In genomic region chr5:55800924-55801323, GRCh38 we compare ENCODE assay signal across 31 cellular contexts. TPM values are rescaled to one million over a fixed set of nuclear protein-coding genes. Genes with fewer than 3 reads are reported as not detected.
"Had no signal": no experiment of that assay in that cellular context is flagged by ENCODE, and none has a peak within 500 bp of the region (broad histone marks: within the 10 kb centered on the region; RNA-seq: fewer than 3 reads in every experiment).

No MANE protein-coding gene starts in this region.

- H3K4me3 ChIP-seq: left ventricle myocardium inferior, lung, neural progenitor cell, right atrium auricular region, right lobe of liver, smooth muscle cell, stomach, suprapubic skin, thoracic aorta, tibial artery, uterus had no signal

- H3K36me3 Mint-ChIP-seq: mesothelial cell of epicardium; natural killer cell; neural progenitor cell; stimulated activated naive B cell treated with anti-CD40 and anti-IgM and Interleukin-4, amounts not matched to agents 10 μg/mL and 1 μg/mL and 100 μg/mL, for 72 hours; type B pancreatic cell had no signal

- H3K4me3 Mint-ChIP-seq: mesothelial cell of epicardium; naive B cell; natural killer cell; nephron progenitor cell; neural progenitor cell; stimulated activated naive B cell treated with anti-CD40 and anti-IgM and Interleukin-4, amounts not matched to agents 10 μg/mL and 1 μg/mL and 100 μg/mL, for 72 hours; type B pancreatic cell had no signal

- H3K9me3 ChIP-seq: left ventricle myocardium inferior, neutrophil, right atrium auricular region, right lobe of liver, stomach, suprapubic skin, thoracic aorta, tibial artery, uterus had no signal

- H3K27me3 ChIP-seq: neural progenitor cell, neutrophil, right atrium auricular region, right lobe of liver, stomach, suprapubic skin, tibial artery, uterus had no signal

- H3K4me1 Mint-ChIP-seq: naive B cell; natural killer cell; nephron progenitor cell; neural progenitor cell; stimulated activated naive B cell treated with anti-CD40 and anti-IgM and Interleukin-4, amounts not matched to agents 10 μg/mL and 1 μg/mL and 100 μg/mL, for 72 hours had no signal

- H3K36me3 ChIP-seq: left ventricle myocardium inferior, neural progenitor cell, neutrophil, right atrium auricular region, right lobe of liver, stomach, suprapubic skin, thoracic aorta, tibial artery, uterus had no signal

- H3K9me3 Mint-ChIP-seq: natural killer cell, type B pancreatic cell had no signal

- H3K4me1 ChIP-seq: left ventricle myocardium inferior, neural progenitor cell, parathyroid adenoma, right atrium auricular region, right lobe of liver, stomach, suprapubic skin, tibial artery, uterus had no signal

- H3K27ac ChIP-seq: left ventricle myocardium inferior, neural progenitor cell, neutrophil, parathyroid adenoma, right atrium auricular region, right lobe of liver, stomach, suprapubic skin, thoracic aorta, tibial artery, uterus had no signal

- DNase-seq: hypothalamus; islet precursor cell; left ventricle myocardium inferior; mesendoderm; naive B cell; natural killer cell; nephron progenitor cell; occipital lobe; right lobe of liver; stimulated activated CD4-positive, alpha-beta T cell treated with anti-CD3 and anti-CD28 coated beads, Interleukin-1b, Interleukin-23, amount 100 ng/mL, for 48 hours; stimulated activated CD4-positive, alpha-beta T cell treated with anti-CD3 and anti-CD28 coated beads, Interleukin-2, amount 100 ng/mL, for 48 hours; stimulated activated CD4-positive, alpha-beta T cell treated with anti-CD3 and anti-CD28 coated beads, Interleukin-4, amount 100 ng/mL, for 4 hours; stimulated activated CD8-positive, alpha-beta memory T cell treated with anti-CD3 and anti-CD28 coated beads, Interleukin-4, amount 100 ng/mL, for 48 hours; stimulated activated naive B cell treated with anti-CD40 and anti-IgM and Interleukin-4, amounts not matched to agents 10 μg/mL and 1 μg/mL and 100 μg/mL, for 72 hours; stimulated activated naive CD8-positive, alpha-beta T cell treated with anti-CD3 and anti-CD28 coated beads, Interleukin-15, Interleukin-2, amounts not matched to agents 100 U/mL and 50 U/mL, for 24 hours; stomach; tibial artery; uterus had no signal

- H3K27me3 Mint-ChIP-seq: progenitor cell of endocrine pancreas, type B pancreatic cell had no signal

- H3K27ac Mint-ChIP-seq: mesothelial cell of epicardium; naive B cell; natural killer cell; nephron progenitor cell; neural progenitor cell; progenitor cell of endocrine pancreas; stimulated activated naive B cell treated with anti-CD40 and anti-IgM and Interleukin-4, amounts not matched to agents 10 μg/mL and 1 μg/mL and 100 μg/mL, for 72 hours; type B pancreatic cell had no signal

- ATAC-seq: natural killer cell; right lobe of liver; stimulated activated naive B cell treated with anti-CD40 and anti-IgM and Interleukin-4, amounts not matched to agents 10 μg/mL and 1 μg/mL and 100 μg/mL, for 72 hours; stimulated activated naive CD8-positive, alpha-beta T cell treated with anti-CD3 and anti-CD28 coated beads, Interleukin-15, Interleukin-2, amounts not matched to agents 100 U/mL and 50 U/mL, for 24 hours had no signal

RNA-seq across cellular contexts. Expression of gene IL31RA, which starts 50.2 kb away (rescaled TPM):
- total RNA-seq: mesothelial cell of epicardium, natural killer cell, osteocyte, right lobe of liver, ureter had no signal
- polyA plus RNA-seq: stomach had no signal
